Comparison of ENCODE assay signal across 7 cellular contexts in genomic region chr1:25304936-25305335, GRCh38. TPM values are rescaled to one million over a fixed set of nuclear protein-coding genes. Genes with fewer than 3 reads are reported as not detected.
"Had no signal": no experiment of that assay in that cellular context is flagged by ENCODE, and none has a peak within 500 bp of the region (broad histone marks: within the 10 kb centered on the region; RNA-seq: fewer than 3 reads in every experiment).

No MANE protein-coding gene starts in this region.

RNA-seq across cellular contexts. Expression of gene RHD, which starts 32.6 kb away (rescaled TPM):
- total RNA-seq: LHCN-M2, MCF 10A, NCI-H460, PC-9, Peyer's patch, RPMI7951 had no signal
- polyA plus RNA-seq: SK-N-SH had no signal
